1 cellular context compared by ENCODE assay signal in the genomic region with DNA sequence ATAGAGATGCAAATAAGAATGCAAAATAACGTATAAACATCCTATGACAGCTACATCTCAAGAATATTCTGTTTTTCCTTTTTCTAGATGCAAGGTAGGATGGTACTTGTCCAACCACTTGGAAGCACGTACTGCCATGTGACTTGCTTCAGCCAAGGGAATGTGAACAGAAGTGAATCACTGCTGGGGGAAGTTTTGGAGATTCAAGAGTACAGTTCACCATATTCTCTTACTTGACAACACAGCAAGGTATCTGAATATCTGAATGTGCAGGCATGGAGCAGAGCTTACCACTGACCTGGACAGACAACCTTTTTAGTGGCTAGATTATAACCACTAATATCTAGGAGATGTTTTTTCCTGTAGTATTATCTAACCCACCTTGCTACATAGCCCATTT.
TF ChIP-seq lines count a peak whose summit lies in the region.

No MANE protein-coding gene starts in this region.

TF ChIP-seq in GM23338, 12 proteins besides CTCF, POLR2A, EP300 and RAD21:
- TF ChIP-seq ETS1 (IDR thresholded peaks at IDR 0.05), result no peak
- TF ChIP-seq ZNF114 (CRISPR knock-in tag; IDR thresholded peaks at IDR 0.05), result no peak
- TF ChIP-seq ZNF462 (CRISPR knock-in tag; IDR thresholded peaks at IDR 0.05), result no peak
- no peak for TF ChIP-seq EZH2phosphoT487 (IDR thresholded peaks at IDR 0.05; ENCODE audit: unreplicated experiment)
- no peak for TF ChIP-seq ZNF331 (CRISPR knock-in tag; IDR thresholded peaks at IDR 0.05; ENCODE audit: low read depth)
- TF ChIP-seq NANOG (IDR thresholded peaks at IDR 0.05; ENCODE audit: borderline replicate concordance), result no peak
- TF ChIP-seq REST (IDR thresholded peaks at IDR 0.05; ENCODE audit: unreplicated experiment), result no peak
- TF ChIP-seq STAT1 (IDR thresholded peaks at IDR 0.05; ENCODE audit: unreplicated experiment), result no peak
- TF ChIP-seq JUNB (IDR thresholded peaks at IDR 0.05; ENCODE audit: unreplicated experiment), result no peak
- TF ChIP-seq EZH2 (IDR thresholded peaks at IDR 0.05; ENCODE audit: low read depth, unreplicated experiment), result no peak
- TF ChIP-seq CREB1 (CRISPR knock-in tag; IDR thresholded peaks at IDR 0.05; ENCODE audit: low read depth), result no peak
- no peak for TF ChIP-seq POLR2AphosphoS5 (IDR thresholded peaks at IDR 0.05; ENCODE audit: low read depth)
